In the genomic region with DNA sequence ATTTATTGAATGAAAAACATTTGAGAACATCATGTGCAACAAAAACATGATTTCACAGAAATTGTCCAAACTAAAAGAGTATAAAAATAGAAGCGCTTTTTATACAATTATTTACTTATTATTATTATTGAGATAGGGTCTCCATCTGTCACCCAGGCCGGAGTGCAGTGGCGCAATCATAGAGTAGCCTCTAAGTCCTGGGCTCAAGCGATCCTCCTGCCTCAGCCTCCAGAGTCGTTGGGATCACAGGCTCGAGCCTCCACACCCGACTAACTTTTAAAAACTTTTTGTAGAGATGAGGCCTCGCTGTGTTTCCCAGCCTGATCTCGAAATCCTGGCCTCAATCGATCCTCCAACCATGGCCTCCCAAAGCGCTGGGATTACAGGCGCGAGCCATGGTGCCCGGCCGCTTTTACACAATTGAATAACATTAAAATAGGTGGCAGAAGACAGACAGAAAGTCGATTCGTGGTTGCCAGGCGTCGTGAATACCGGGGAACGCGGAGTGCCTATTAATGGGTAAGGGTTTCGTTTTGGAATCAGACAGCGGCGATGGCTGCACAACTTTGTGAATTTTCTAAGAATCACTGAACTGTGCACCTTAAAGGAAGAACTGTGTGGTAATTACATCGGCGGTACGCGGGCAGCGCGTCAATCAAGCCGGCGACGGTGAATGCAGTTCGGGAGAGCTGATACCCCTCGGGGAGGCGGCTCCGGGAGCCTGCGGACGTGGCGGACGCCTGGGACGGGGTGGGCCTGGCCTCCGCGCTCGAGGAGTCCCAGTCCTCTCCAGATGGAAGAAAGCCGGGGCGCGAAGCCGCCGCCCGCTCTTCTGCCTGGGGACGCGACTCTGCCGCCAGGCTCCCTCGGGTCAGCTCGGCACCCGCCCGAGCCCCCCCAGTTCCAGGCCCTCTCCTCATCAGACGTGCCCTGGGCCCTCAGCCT, we compare ENCODE assay signal across 8 cellular contexts. TPM values are rescaled to one million over a fixed set of nuclear protein-coding genes. Genes with fewer than 3 reads are reported as not detected.
DNase-seq lines count a peak whose midpoint lies in the region; TF ChIP-seq lines count a peak whose summit lies in the region.

No MANE protein-coding gene starts in this region.

- H3K4me3 ChIP-seq in HFF-Myc (replicated peaks; ENCODE audit: low read depth, low read length) (peak overlapping the region; percentile 80), MG63 (peak overlapping the region; percentile 71), duodenal mucosa (ENCODE audit: low read depth in 1 of 2, low read length in 2 of 2) (peak overlapping the region; percentile 92 to 94)

- H3K27me3 ChIP-seq in MG63: no peaks in the 10 kb centered on the region
- H3K27me3 ChIP-seq in duodenal mucosa (ENCODE audit: control insufficient read depth in 1 of 2, insufficient read depth in 2 of 2, low read length in 2 of 2): no peaks in the 10 kb centered on the region

- H3K36me3 ChIP-seq in MG63 (no peaks in the 10 kb centered on the region; the same call in 1 of the 2 replicates), duodenal mucosa (ENCODE audit: control insufficient read depth in 1 of 2, insufficient read depth in 2 of 2, low read length in 2 of 2) (no peaks in the 10 kb centered on the region)

- peak overlapping the region; percentile 80 for H3K27ac ChIP-seq in duodenal mucosa (ENCODE audit: low read depth, low read length)

- peaks cover 17 to 30% of the 10 kb centered on the region in 2 donors for H3K4me1 ChIP-seq in duodenal mucosa (ENCODE audit: control insufficient read depth in 1 of 2, insufficient read depth in 2 of 2, low read length in 2 of 2)

- no peak for TF ChIP-seq CTCF in HFF-Myc (IDR thresholded peaks at IDR 0.05; ENCODE audit: low read depth, low read length, missing control alignments)

- peak; percentile 24 for DNase-seq in DMS153 treated with DMSO at 0.1 percent for 48 hours (lab: John Stamatoyannopoulos, UW; ENCODE audit: unreplicated experiment)
- DNase-seq in DMS153 (lab: John Stamatoyannopoulos, UW): no peak
- DNase-seq in HFF-Myc (ENCODE audit: extremely low read depth, low read depth): no peak
- DNase-seq in MG63: peak; percentile 45
- DNase-seq in activated CD4-positive, CD25-positive, alpha-beta regulatory T cell treated with anti-CD3 and anti-CD28 coated beads, Interleukin-2, amount 50 U/mL, for 72 hours: peak; percentile 62
- DNase-seq in medulla oblongata (ENCODE audit: extremely low spot score): peak; percentile 37
- peak; percentile 26 to 36 for DNase-seq in stimulated activated CD8-positive, alpha-beta memory T cell treated with anti-CD3 and anti-CD28 coated beads, Interleukin-2, amount 100 ng/mL, for 48 hours (ENCODE audit: low read depth in 2 of 2)

- peak overlapping the region; percentile 90 to 91 for H3K9ac ChIP-seq in duodenal mucosa (ENCODE audit: low read depth in 1 of 2, low read length in 2 of 2)

- H3K9me3 ChIP-seq in MG63 (no peaks in the 10 kb centered on the region), duodenal mucosa (ENCODE audit: control insufficient read depth in 1 of 2, low read length in 2 of 2) (no peaks in the 10 kb centered on the region)

RNA-seq across cellular contexts. Expression of a gene that starts 0.8 kb away (rescaled TPM):
- total RNA-seq in MG63 (2014; rRNA removed; shearing (Covaris generic); ENCODE audit: low replicate concordance): 10.2 and 11.6 TPM in 2 replicates

RNA-seq across cellular contexts. Expression of a gene that starts 53.4 kb away (rescaled TPM):
- total RNA-seq in MG63 (2014; rRNA removed; shearing (Covaris generic); ENCODE audit: low replicate concordance): 35.7 and 68.7 TPM in 2 replicates

Comparison
In these comparisons a context has a peak if more than half of its experiments do, and no peak if none do; other contexts are left out.
1. DNase-seq: peak in DMS153 treated with DMSO at 0.1 percent for 48 hours (single experiment), MG63 (single experiment), activated CD4-positive, CD25-positive, alpha-beta regulatory T cell treated with anti-CD3 and anti-CD28 coated beads, Interleukin-2, amount 50 U/mL, for 72 hours (single experiment), medulla oblongata (single experiment) and stimulated activated CD8-positive, alpha-beta memory T cell treated with anti-CD3 and anti-CD28 coated beads, Interleukin-2, amount 100 ng/mL, for 48 hours (2 of 2); none in DMS153 (single experiment) and HFF-Myc (single experiment).
2. Peak in every context shown above with its lines, with median percentiles within 50 percentile points of each other: H3K4me3 ChIP-seq.